ENCODE assay signal across 38 cellular contexts in genomic region chr2:24530796-24531195, GRCh38.
"Had no signal": no experiment of that assay in that cellular context is flagged by ENCODE, and none has a peak within 500 bp of the region (broad histone marks: within the 10 kb centered on the region; RNA-seq: fewer than 3 reads in every experiment).

No MANE protein-coding gene starts in this region.

- H3K4me1 ChIP-seq: body of pancreas, breast epithelium had no signal

- H3K27ac ChIP-seq: adrenal gland, body of pancreas, brain microvascular endothelial cell, breast epithelium, WERI-Rb-1 had no signal

- FAIRE-seq: astrocyte, TTC549 had no signal

- H3K36me3 ChIP-seq: adrenal gland, brain microvascular endothelial cell, breast epithelium, WERI-Rb-1 had no signal

- ATAC-seq: activated CD4-positive, alpha-beta T cell treated with anti-CD3 and anti-CD28 coated beads for 36 hours; activated CD4-positive, CD25-positive, alpha-beta regulatory T cell treated with anti-CD3 and anti-CD28 coated beads, Interleukin-2, amount 50 U/mL, for 24 hours; activated CD8-positive, alpha-beta memory T cell treated with anti-CD3 and anti-CD28 coated beads, Interleukin-2, amount 10 ng/mL, durations not matched to agents 7 days and 5 days; activated CD8-positive, alpha-beta T cell treated with anti-CD3 and anti-CD28 coated beads, Interleukin-2, amount 10 ng/mL, durations not matched to agents 7 days and 5 days; activated naive CD4-positive, alpha-beta T cell treated with anti-CD3 and anti-CD28 coated beads, Interleukin-2, amount 50 U/mL, for 72 hours; body of pancreas; WTC11 had no signal

- H3K4me3 Mint-ChIP-seq: activated CD4-positive, alpha-beta memory T cell treated with anti-CD3 and anti-CD28 coated beads, Interleukin-2, amount 10 ng/mL, durations not matched to agents 7 days and 5 days; activated CD4-positive, alpha-beta T cell treated with anti-CD3 and anti-CD28 coated beads for 36 hours; activated CD4-positive, alpha-beta T cell treated with anti-CD3 and anti-CD28 coated beads, Interleukin-2, amount 10 ng/mL, durations not matched to agents 7 days and 5 days; activated CD8-positive, alpha-beta memory T cell treated with anti-CD3 and anti-CD28 coated beads, Interleukin-2, amount 10 ng/mL, durations not matched to agents 7 days and 5 days; activated CD8-positive, alpha-beta T cell treated with anti-CD3 and anti-CD28 coated beads, Interleukin-2, amount 10 ng/mL, durations not matched to agents 7 days and 5 days; activated naive CD4-positive, alpha-beta T cell treated with anti-CD3 and anti-CD28 coated beads for 36 hours; activated naive CD8-positive, alpha-beta T cell treated with anti-CD3 and anti-CD28 coated beads for 36 hours; activated T-cell treated with anti-CD3 and anti-CD28 coated beads, Interleukin-2, amount 50 U/mL, for 24 hours; T-helper 1 cell treated with Interleukin-12 subunit alpha and Interleukin-12 subunit beta and Interleukin-4 antibody, amounts not matched to agents 30 μg/mL and 1 μg/mL, for 36 hours; T-helper 2 cell treated with Interferon-gamma antibody and Interleukin-4, amounts not matched to agents 5 μg/mL and 100 μg/mL, for 36 hours; WTC11 had no signal

- H3K27me3 Mint-ChIP-seq: activated CD4-positive, alpha-beta memory T cell treated with anti-CD3 and anti-CD28 coated beads, Interleukin-2, amount 10 ng/mL, durations not matched to agents 7 days and 5 days; activated CD4-positive, alpha-beta T cell treated with anti-CD3 and anti-CD28 coated beads for 36 hours; activated CD4-positive, alpha-beta T cell treated with anti-CD3 and anti-CD28 coated beads, Interleukin-2, amount 10 ng/mL, durations not matched to agents 7 days and 5 days; activated CD8-positive, alpha-beta memory T cell treated with anti-CD3 and anti-CD28 coated beads, Interleukin-2, amount 10 ng/mL, durations not matched to agents 7 days and 5 days; activated naive CD8-positive, alpha-beta T cell treated with anti-CD3 and anti-CD28 coated beads for 36 hours; activated T-cell treated with anti-CD3 and anti-CD28 coated beads, Interleukin-2, amount 50 U/mL, for 24 hours had no signal

- H3K27me3 ChIP-seq: adrenal gland, body of pancreas, brain microvascular endothelial cell, breast epithelium had no signal

- H3K27ac Mint-ChIP-seq: activated CD4-positive, alpha-beta memory T cell treated with anti-CD3 and anti-CD28 coated beads, Interleukin-2, amount 10 ng/mL, durations not matched to agents 7 days and 5 days; activated CD4-positive, alpha-beta T cell treated with anti-CD3 and anti-CD28 coated beads for 36 hours; activated CD4-positive, alpha-beta T cell treated with anti-CD3 and anti-CD28 coated beads, Interleukin-2, amount 10 ng/mL, durations not matched to agents 7 days and 5 days; activated CD8-positive, alpha-beta memory T cell treated with anti-CD3 and anti-CD28 coated beads, Interleukin-2, amount 10 ng/mL, durations not matched to agents 7 days and 5 days; activated CD8-positive, alpha-beta T cell treated with anti-CD3 and anti-CD28 coated beads, Interleukin-2, amount 10 ng/mL, durations not matched to agents 7 days and 5 days; activated naive CD4-positive, alpha-beta T cell treated with anti-CD3 and anti-CD28 coated beads for 36 hours; activated naive CD4-positive, alpha-beta T cell treated with anti-CD3 and anti-CD28 coated beads, Interleukin-2, amount 50 U/mL, for 72 hours; activated naive CD8-positive, alpha-beta T cell treated with anti-CD3 and anti-CD28 coated beads for 36 hours; activated T-cell treated with anti-CD3 and anti-CD28 coated beads, Interleukin-2, amount 50 U/mL, for 24 hours; activated T-helper 2 cell treated with anti-CD3 and anti-CD28 coated beads, Interferon-gamma antibody, Interleukin-2, Interleukin-4, amounts not matched to agents 10 μg/mL and 5 μg/mL and 100 μg/mL, durations not matched to agents 14 hours and 24 hours and 36 hours; T-helper 1 cell treated with Interleukin-12 subunit alpha and Interleukin-12 subunit beta and Interleukin-4 antibody, amounts not matched to agents 30 μg/mL and 1 μg/mL, for 36 hours; T-helper 2 cell treated with Interferon-gamma antibody and Interleukin-4, amounts not matched to agents 5 μg/mL and 100 μg/mL, for 36 hours; WTC11 had no signal

- H3K4me1 Mint-ChIP-seq: activated CD4-positive, alpha-beta memory T cell treated with anti-CD3 and anti-CD28 coated beads, Interleukin-2, amount 10 ng/mL, durations not matched to agents 7 days and 5 days; activated CD4-positive, alpha-beta T cell treated with anti-CD3 and anti-CD28 coated beads, Interleukin-2, amount 10 ng/mL, durations not matched to agents 7 days and 5 days had no signal

- H3K4me3 ChIP-seq: adrenal gland, body of pancreas, breast epithelium had no signal

- DNase-seq: activated CD4-positive, alpha-beta memory T cell treated with anti-CD3 and anti-CD28 coated beads, Interleukin-2, amount 10 ng/mL, durations not matched to agents 7 days and 5 days; activated CD4-positive, alpha-beta T cell treated with anti-CD3 and anti-CD28 coated beads for 1 hour; activated CD4-positive, alpha-beta T cell treated with anti-CD3 and anti-CD28 coated beads for 36 hours; activated CD4-positive, alpha-beta T cell treated with anti-CD3 and anti-CD28 coated beads for 48 hours; activated CD4-positive, alpha-beta T cell treated with anti-CD3 and anti-CD28 coated beads, Interleukin-2, amount 10 ng/mL, durations not matched to agents 7 days and 5 days; activated CD4-positive, alpha-beta T cell treated with anti-CD3 and anti-CD28 coated beads, Interleukin-2, amount 50 U/mL, for 48 hours; activated CD4-positive, CD25-positive, alpha-beta regulatory T cell; activated CD8-positive, alpha-beta memory T cell treated with anti-CD3 and anti-CD28 coated beads for 24 hours; activated CD8-positive, alpha-beta memory T cell treated with anti-CD3 and anti-CD28 coated beads, Interleukin-2, amount 10 ng/mL, durations not matched to agents 7 days and 5 days; activated CD8-positive, alpha-beta memory T cell treated with anti-CD3 and anti-CD28 coated beads, Interleukin-2, amount 50 U/mL, for 48 hours; activated CD8-positive, alpha-beta T cell treated with anti-CD3 and anti-CD28 coated beads, Interleukin-2, amount 10 ng/mL, durations not matched to agents 7 days and 5 days; activated effector memory CD4-positive, alpha-beta T cell treated with Interleukin-2 at 50 U/mL for 16 hours; activated gamma-delta T cell; activated naive CD4-positive, alpha-beta T cell treated with anti-CD3 and anti-CD28 coated beads for 36 hours; activated naive CD4-positive, alpha-beta T cell treated with anti-CD3 and anti-CD28 coated beads, Interleukin-2, amount 50 U/mL, for 16 hours; activated naive CD8-positive, alpha-beta T cell treated with anti-CD3 and anti-CD28 coated beads for 36 hours; activated T-cell treated with anti-CD3 and anti-CD28 coated beads, Interleukin-2, amount 50 U/mL, for 24 hours; activated T-cell treated with anti-CD3 and anti-CD28 coated beads, Interleukin-2, amount 50 U/mL, for 48 hours; adrenal gland; amniotic stem cell; aorta; body of pancreas; brain microvascular endothelial cell; central memory CD4-positive, alpha-beta T cell; SW 1271; T-helper 1 cell; T-helper 2 cell; T-helper 9 cell; WERI-Rb-1 had no signal

- H3K9me3 ChIP-seq: body of pancreas had no signal
